8 cellular contexts compared by ENCODE assay signal in genomic region chr3:180601688-180602666, GRCh38. TPM values are rescaled to one million over a fixed set of nuclear protein-coding genes. Genes with fewer than 3 reads are reported as not detected.
DNase-seq lines count a peak whose midpoint lies in the region; ATAC-seq, FAIRE-seq and TF ChIP-seq lines count a peak whose summit lies in the region.

TSS of gene TTC14 (plus strand) at chr3:180602163. CDS start at chr3:180602262, 99 bp downstream.

- peak within 1 kb of the TSS; percentile 97 for H3K4me2 ChIP-seq in SU-DHL-6 (ENCODE audit: low read depth, low read length, poor library complexity, severe bottlenecking)

- H3K9me3 ChIP-seq in SU-DHL-6 (ENCODE audit: insufficient read depth, low read length) (no peaks in the 10 kb centered on the region), pancreas (no peaks in the 10 kb centered on the region), tibial artery (no peaks in the 10 kb centered on the region)

- peak; percentile 72 for FAIRE-seq in pancreas (lab: Jason Lieb, UNC)

- intact Hi-C loops in Right ventricle myocardium superior (cut with DNase I) (no loop called here), pancreas (cut with DNase I) (no loop called here), tibial artery (cut with DNase I; ENCODE audit: low total_unique reads) (no loop called here)

- peak within 1 kb of the TSS; percentile 94 for H3K4me3 Mint-ChIP-seq in activated naive CD8-positive, alpha-beta T cell treated with anti-CD3 and anti-CD28 coated beads, Interleukin-2, amount 10 ng/mL, durations not matched to agents 7 days and 5 days

- peak within 1 kb of the TSS; percentile 72 for H3K9ac ChIP-seq in SU-DHL-6 (ENCODE audit: low read length)

- H3K4me1 Mint-ChIP-seq in activated naive CD8-positive, alpha-beta T cell treated with anti-CD3 and anti-CD28 coated beads, Interleukin-2, amount 10 ng/mL, durations not matched to agents 7 days and 5 days = peaks cover 21% of the 10 kb centered on the region

- H3K27ac ChIP-seq in SU-DHL-6 (ENCODE audit: low read depth, low read length) (peak within 1 kb of the TSS; percentile 87), pancreas (peak within 1 kb of the TSS; percentile 47 to 81 (median 70)), tibial artery (peak within 1 kb of the TSS; percentile 67 to 68)

- H3K9me2 ChIP-seq in SU-DHL-6 (replicated peaks; ENCODE audit: insufficient read depth, low read length) = no peaks in the 10 kb centered on the region

- 1 to 2% methylated on average over 70 of the region's 70 CpGs for WGBS in pancreas, 2 donors

- peak within 1 kb of the TSS; percentile 94 for H3K27ac Mint-ChIP-seq in activated naive CD8-positive, alpha-beta T cell treated with anti-CD3 and anti-CD28 coated beads, Interleukin-2, amount 10 ng/mL, durations not matched to agents 7 days and 5 days

- peaks cover 2% of the 10 kb centered on the region for H3K9me3 Mint-ChIP-seq in activated naive CD8-positive, alpha-beta T cell treated with anti-CD3 and anti-CD28 coated beads, Interleukin-2, amount 10 ng/mL, durations not matched to agents 7 days and 5 days

- ATAC-seq in HG02623 (IDR thresholded peaks at IDR 0.05; ENCODE audit: unreplicated experiment) (peak; percentile 98), Right ventricle myocardium superior (ENCODE audit: poor library complexity) (peak; percentile 100), pancreas (peak; percentile 97 to 99 (median 99))
- ATAC-seq in activated naive CD8-positive, alpha-beta T cell treated with anti-CD3 and anti-CD28 coated beads, Interleukin-2, amount 10 ng/mL, durations not matched to agents 7 days and 5 days (ENCODE audit: low read depth) = peak; percentile 91

- peak; percentile 95 for DNase-seq in GM12864 (ENCODE audit: low read depth)
- peak; percentile 99 for DNase-seq in NCI-H1105 treated with DMSO at 0.1 percent for 48 hours (lab: John Stamatoyannopoulos, UW)
- peak; percentile 92 for DNase-seq in activated naive CD8-positive, alpha-beta T cell treated with anti-CD3 and anti-CD28 coated beads, Interleukin-2, amount 10 ng/mL, durations not matched to agents 7 days and 5 days
- DNase-seq in Right ventricle myocardium superior = peak; percentile 95
- peak; percentile 89 to 95 (median 94) for DNase-seq in pancreas
- DNase-seq in tibial artery = peak; percentile 84 to 94

- H2AFZ ChIP-seq in SU-DHL-6 (ENCODE audit: low read depth, low read length, severe bottlenecking) = peak within 1 kb of the TSS; percentile 60

- 0 out of 2 replicates have a peak, but pooled peaks cover 3% of the 10 kb centered on the region for H4K20me1 ChIP-seq in SU-DHL-6 (ENCODE audit: low read depth, low read length)

- H3K4me3 ChIP-seq in GM12864 (ENCODE audit: low read depth, low read length) (peak within 1 kb of the TSS; percentile 69), SU-DHL-6 (ENCODE audit: insufficient read depth, low read length, poor library complexity, severe bottlenecking) (peak within 1 kb of the TSS; percentile 75), pancreas (peak within 1 kb of the TSS; percentile 76 to 86 (median 86)), tibial artery (peak within 1 kb of the TSS; percentile 87 to 97)

- peaks cover 15% of the 10 kb centered on the region; the same call in 1 of the 2 replicates for H3F3A ChIP-seq in SU-DHL-6 (ENCODE audit: insufficient read depth)

- H3K36me3 Mint-ChIP-seq in activated naive CD8-positive, alpha-beta T cell treated with anti-CD3 and anti-CD28 coated beads, Interleukin-2, amount 10 ng/mL, durations not matched to agents 7 days and 5 days = peaks cover 8% of the 10 kb centered on the region

- H3K27me3 ChIP-seq in SU-DHL-6 (ENCODE audit: low read length) (no peaks in the 10 kb centered on the region), pancreas (no peaks in the 10 kb centered on the region), tibial artery (no peaks in the 10 kb centered on the region)

- H3K36me3 ChIP-seq in SU-DHL-6 (ENCODE audit: low read length) (peaks cover 32% of the 10 kb centered on the region), pancreas (peaks cover 0 to 15% (median 14%) of the 10 kb centered on the region in 3 donors), tibial artery (peaks cover 24 to 32% (median 28%) of the 10 kb centered on the region in 3 donors)

- POLR2A ChIA-PET in activated naive CD8-positive, alpha-beta T cell treated with anti-CD3 and anti-CD28 coated beads, Interleukin-2, amount 10 ng/mL, durations not matched to agents 7 days and 5 days (lab: Charles Lee) = interaction anchor here (0.5 to 2.6 kb wide), 13 partner anchors 10 to 1255 kb away, joined by 3 to 17 read pairs (median 4); partner anchors contain the start of genes MFN1, MRPL47, NDUFB5 and USP13

- H3K79me2 ChIP-seq in SU-DHL-6 (ENCODE audit: insufficient read depth, low read length) = peaks cover 25% of the 10 kb centered on the region

- peaks cover 8% of the 10 kb centered on the region for H3K27me3 Mint-ChIP-seq in activated naive CD8-positive, alpha-beta T cell treated with anti-CD3 and anti-CD28 coated beads, Interleukin-2, amount 10 ng/mL, durations not matched to agents 7 days and 5 days

- TF ChIP-seq CTCF in GM12864 (IDR thresholded peaks at IDR 0.05; ENCODE audit: low read depth, low read length, missing control alignments) (no peak), SU-DHL-6 (IDR thresholded peaks at IDR 0.05; ENCODE audit: insufficient read depth, low read length, poor library complexity, severe bottlenecking) (no peak), pancreas (IDR thresholded peaks at IDR 0.05) (no peak), tibial artery (IDR thresholded peaks at IDR 0.05) (no peak)

- peaks cover 4 to 18% (median 9%) of the 10 kb centered on the region in 3 donors for H3K4me1 ChIP-seq in pancreas
- peaks cover 0 to 16% (median 10%) of the 10 kb centered on the region in 4 donors for H3K4me1 ChIP-seq in tibial artery

RNA-seq across cellular contexts. Expression of gene TTC14, which starts in this region (rescaled TPM):
- total RNA-seq in activated naive CD8-positive, alpha-beta T cell treated with anti-CD3 and anti-CD28 coated beads, Interleukin-2, amount 10 ng/mL, durations not matched to agents 7 days and 5 days = 100 to 1,000 TPM in 1 of 2 experiments, 10 to 100 TPM in 1; 95.3 to 112 TPM
- total RNA-seq in Right ventricle myocardium superior = 12.3 TPM
- 10 to 100 TPM; 18.1 to 40.1 (median 22.2) TPM for total RNA-seq in pancreas
- 10 to 100 TPM; 12.3 to 24.7 TPM for polyA plus RNA-seq in pancreas

Comparison
In these comparisons a context has a peak if more than half of its experiments do, and no peak if none do; other contexts are left out.
1. Peak in every context shown above with its lines: DNase-seq, ATAC-seq, H3K4me3 ChIP-seq and H3K27ac ChIP-seq.